13 cellular contexts compared by ENCODE assay signal in the genomic region with DNA sequence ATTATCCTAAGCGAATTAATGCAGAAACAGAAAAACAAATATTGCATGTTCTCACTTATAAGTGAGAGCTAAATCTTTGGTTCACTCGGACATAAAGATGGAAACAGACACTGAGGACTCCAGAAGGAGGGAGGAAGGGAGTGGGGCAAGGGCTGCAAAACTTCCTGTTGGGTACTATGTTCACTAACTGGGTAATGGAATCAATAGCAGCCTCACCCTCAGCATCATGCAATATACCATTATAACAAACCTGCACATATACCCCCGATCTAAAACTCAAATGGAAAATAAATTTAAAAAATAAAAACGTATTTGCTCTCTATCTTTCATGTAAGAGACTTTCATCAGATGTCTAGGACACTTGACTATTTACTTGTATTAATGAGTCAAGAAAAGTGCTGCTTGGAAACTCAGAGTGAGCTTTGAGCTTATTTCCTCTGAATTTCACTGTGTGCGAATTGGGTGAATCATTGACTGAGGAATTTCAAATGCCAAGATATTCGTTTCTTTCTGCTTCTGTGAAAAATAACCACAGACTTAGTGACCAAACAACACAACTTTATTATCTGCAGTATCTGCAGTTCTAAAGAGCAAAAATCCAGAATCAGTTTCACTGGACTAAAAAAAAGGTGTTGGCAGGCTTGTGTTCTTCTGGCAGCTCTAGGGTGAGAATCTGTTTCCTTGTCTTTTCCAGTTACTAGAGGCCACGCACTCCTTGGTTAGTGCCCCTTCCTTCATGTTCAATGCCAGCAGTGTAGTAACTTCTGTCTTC. TPM values are rescaled to one million over a fixed set of nuclear protein-coding genes. Genes with fewer than 3 reads are reported as not detected.
DNase-seq lines count a peak whose midpoint lies in the region; ATAC-seq, FAIRE-seq and TF ChIP-seq lines count a peak whose summit lies in the region.
"Had no signal": no experiment of that assay in that cellular context is flagged by ENCODE, and none has a peak within 500 bp of the region (broad histone marks: within the 10 kb centered on the region; RNA-seq: fewer than 3 reads in every experiment).

No MANE protein-coding gene starts in this region.

- no peaks in the 10 kb centered on the region for H3K27me3 ChIP-seq in left lung
- H3K27me3 ChIP-seq in testis = no peaks in the 10 kb centered on the region
- H3K27me3 ChIP-seq: BLaER1, esophagus squamous epithelium had no signal

- DNase-seq in A549 (ENCODE audit: low read depth in 1 of 2, low spot score in 1 of 2) (peak in 1 of 2 experiments; percentile 62), HFFc6 (peak; percentile 88), cardiac fibroblast (ENCODE audit: low read depth in 2 of 2) (peak; percentile 83 to 89), left lung (no peak), testis (no peak), DMS53 treated with DMSO at 0.1 percent for 48 hours (lab: John Stamatoyannopoulos, UW; ENCODE audit: unreplicated experiment) (no peak)
- DNase-seq: esophagus squamous epithelium; NCI-H510A treated with DMSO at 0.1 percent for 48 hours; stimulated activated CD4-positive, alpha-beta T cell treated with anti-CD3 and anti-CD28 coated beads, Interleukin-2, amount 100 ng/mL, for 24 hours had no signal

- peak; percentile 97 for FAIRE-seq in A549 (lab: Jason Lieb, UNC)

- H3K9me3 ChIP-seq in A549 (peaks cover 2% of the 10 kb centered on the region; the same call in 1 of the 3 replicates), left lung (no peaks in the 10 kb centered on the region), testis (no peaks in the 10 kb centered on the region)
- H3K9me3 ChIP-seq: BLaER1, esophagus squamous epithelium, thoracic aorta had no signal

- TF ChIP-seq EP300 in A549 (IDR thresholded peaks at IDR 0.05) = no peak

- TF ChIP-seq RAD21 in A549 (conservative IDR thresholded peaks at IDR 0.05 in 1 of 2, IDR thresholded peaks at IDR 0.05 in 1 of 2) = 0 out of 5 replicates have a peak, but pooled peaks of 1 of the 2 experiments have one; percentile 19

- no peaks in the 10 kb centered on the region for H3K9me3 Mint-ChIP-seq in HFFc6

- no peak overlapping the region for H3K4me3 ChIP-seq in A549
- no peak overlapping the region for H3K4me3 ChIP-seq in cardiac fibroblast (replicated peaks in 1 of 2; ENCODE audit: low read depth in 2 of 2, low read length in 2 of 2)
- no peak overlapping the region for H3K4me3 ChIP-seq in left lung
- no peak overlapping the region for H3K4me3 ChIP-seq in testis
- H3K4me3 ChIP-seq: BLaER1, esophagus squamous epithelium, thoracic aorta had no signal

- H3K36me3 Mint-ChIP-seq in HFFc6 (ENCODE audit: low read depth) = peaks cover 3% of the 10 kb centered on the region; the same call in 1 of the 2 replicates

- H3K4me3 Mint-ChIP-seq in HFFc6 = peak overlapping the region; percentile 44

- POLR2A ChIA-PET in A549 (lab: Yijun Ruan, JAX) = interaction anchor here (0.6 to 2.0 kb wide), 8 partner anchors 10 to 185 kb away, joined by 3 to 12 read pairs (median 3); a partner anchor contains a TSS

- ATAC-seq in A549 = peak; percentile 81 to 83
- peak; percentile 64 for ATAC-seq in left lung
- no peak for ATAC-seq in HG02571 (IDR thresholded peaks at IDR 0.05; ENCODE audit: unreplicated experiment)
- ATAC-seq in GM19467 (IDR thresholded peaks at IDR 0.05; ENCODE audit: unreplicated experiment) = no peak

- 19% methylated on average over 7 of the region's 7 CpGs for WGBS in A549 (ENCODE audit: missing lambda C conversion rate)
- 58 to 81% methylated on average over 7 of the region's 7 CpGs for WGBS in testis, 2 donors

- H3K36me3 ChIP-seq in left lung = no peaks in the 10 kb centered on the region
- H3K36me3 ChIP-seq in testis (ENCODE audit: low read depth, missing control alignments) = no peaks in the 10 kb centered on the region
- H3K36me3 ChIP-seq: BLaER1, esophagus squamous epithelium, thoracic aorta had no signal

- peak overlapping the region; percentile 84 for H3K27ac Mint-ChIP-seq in HFFc6

- H3K4me2 ChIP-seq in A549 = peak overlapping the region; percentile 66
- H3K4me2 ChIP-seq: BLaER1 had no signal

- H3K4me1 ChIP-seq in A549 (peaks cover 46% of the 10 kb centered on the region), left lung (no peaks in the 10 kb centered on the region), testis (no peaks in the 10 kb centered on the region)

- H3K27me3 Mint-ChIP-seq in HFFc6 (ENCODE audit: insufficient read depth) = no peaks in the 10 kb centered on the region; the same call in 1 of the 2 replicates

- H3K27ac ChIP-seq in A549 = peak overlapping the region; percentile 85 to 90
- H3K27ac ChIP-seq in left lung = peak overlapping the region in 1 of 2 donors; percentile 63
- H3K27ac ChIP-seq in testis = no peak overlapping the region
- H3K27ac ChIP-seq: BLaER1 had no signal

- TF ChIP-seq CTCF in A549 (IDR thresholded peaks at IDR 0.05) (no peak), HFFc6 (IDR thresholded peaks at IDR 0.05) (no peak), cardiac fibroblast (IDR thresholded peaks at IDR 0.05; ENCODE audit: low read depth, low read length) (no peak), left lung (IDR thresholded peaks at IDR 0.05) (no peak), testis (IDR thresholded peaks at IDR 0.05) (no peak)

- CTCF ChIA-PET in A549 (lab: Yijun Ruan, JAX) = interaction anchor here (0.6 to 3.3 kb wide), 6 partner anchors 10 to 187 kb away, joined by 3 to 21 read pairs (median 4); a partner anchor contains a TSS

- intact Hi-C loops in left lung (cut with DNase I) (no loop called here), testis (cut with DNase I; ENCODE audit: low total_unique reads) (no loop called here)

- no peak for TF ChIP-seq POLR2A in A549 (IDR thresholded peaks at IDR 0.05; ENCODE audit: low read length)
- TF ChIP-seq POLR2A in testis (IDR thresholded peaks at IDR 0.05) = no peak

- H3K4me1 Mint-ChIP-seq in HFFc6 (ENCODE audit: low read depth) = peaks cover 55% of the 10 kb centered on the region

TF ChIP-seq in A549, 52 proteins besides CTCF, POLR2A, EP300 and RAD21:
- TF ChIP-seq MAFK (IDR thresholded peaks at IDR 0.05; ENCODE audit: partially characterized antibody) = peak; percentile 5
- no peak for TF ChIP-seq PHF8 (IDR thresholded peaks at IDR 0.05; ENCODE audit: borderline replicate concordance, low read depth)
- TF ChIP-seq JUN (IDR thresholded peaks at IDR 0.05) = peak; percentile 56 to 64; a peak in 3 of 5 replicates
- no peak for TF ChIP-seq ZC3H11A (IDR thresholded peaks at IDR 0.05)
- TF ChIP-seq NR3C1 (IDR thresholded peaks at IDR 0.05) = no peak
- no peak for TF ChIP-seq RCOR1 (IDR thresholded peaks at IDR 0.05; ENCODE audit: low read depth, low read length)
- TF ChIP-seq FOSL2 (IDR thresholded peaks at IDR 0.05) = 0 out of 2 replicates have a peak, but pooled peaks have one; percentile 22
- peak; percentile 72 for TF ChIP-seq FOSL2 (CRISPR knock-in tag; IDR thresholded peaks at IDR 0.05)
- TF ChIP-seq JUNB (IDR thresholded peaks at IDR 0.05) = peak; percentile 52; the same call in 1 of the 2 replicates

RNA-seq across cellular contexts. Expression of a gene that starts 18.4 kb away (rescaled TPM):
- polyA plus RNA-seq in A549 (2011; rRNA removed) (99.8 and 123 TPM in 2 replicates), A549 (2017; fragmentation: RNase III; extraction: RNeasy Plus Mini Kit Qiagen cat#74134 plus additional on column Dnase treatment) (49.7 to 57.7 TPM (median 51.3 TPM) in 3 replicates), testis (ENCODE audit: insufficient read depth, low read depth, low replicate concordance) (3.1 TPM)
- 26.9 and 28.8 TPM in 2 replicates for polyA plus RNA-seq in A549 (2012; cell fraction: cytosol; rRNA removed)
- polyA plus RNA-seq in A549 (2012; cell fraction: nucleus; rRNA removed) = 11.2 and 16.8 TPM in 2 replicates
- 34.2 and 42.8 TPM in 2 replicates for polyA minus RNA-seq in A549 (2011; rRNA and poly(A)+ RNA removed)
- total RNA-seq in HFFc6 (2021; fragmentation: NEBNext Ultra II Directional; extraction: Animal tissue kit (Norgen Biotek cat#: 25700)) = under 1 TPM in 4 of 6 experiments, not detected in 2; 0.05 to 0.19 (median 0.09) TPM
- total RNA-seq in left lung (1 to 10 TPM; 8.5 to 8.8 TPM), testis (1 to 10 TPM; 1.2 to 4.2 TPM)

Comparison
In these comparisons a context has a peak if more than half of its experiments do, and no peak if none do; other contexts are left out.
1. ATAC-seq: peak in A549 (2 of 2) and left lung (single experiment); none in HG02571 (single experiment) and GM19467 (single experiment).
2. DNase-seq: peak in HFFc6 (single experiment) and cardiac fibroblast (2 of 2); none in left lung (0 of 2), testis (single experiment) and DMS53 treated with DMSO at 0.1 percent for 48 hours (single experiment).
3. H3K27ac ChIP-seq: peak in A549 (2 of 2); none in testis (0 of 2).